ENCODE assay signal across 8 cellular contexts in genomic region chr19:46600393-46601317, GRCh38. TPM values are rescaled to one million over a fixed set of nuclear protein-coding genes. Genes with fewer than 3 reads are reported as not detected.
DNase-seq lines count a peak whose midpoint lies in the region; TF ChIP-seq lines count a peak whose summit lies in the region.

No MANE protein-coding gene starts in this region.

- peaks cover 52% of the 10 kb centered on the region for H3K4me1 Mint-ChIP-seq in activated naive CD4-positive, alpha-beta T cell treated with anti-CD3 and anti-CD28 coated beads, Interleukin-2, amount 50 U/mL, for 24 hours

- peak overlapping the region; percentile 98 for H3K27ac ChIP-seq in temporal lobe (ENCODE audit: low read depth, low read length)

- peak; percentile 96 for DNase-seq in GM04504 (ENCODE audit: low read depth)
- peak; percentile 93 for DNase-seq in HFF-Myc (ENCODE audit: extremely low read depth, low read depth)
- peak; percentile 98 for DNase-seq in MV-4-11 (lab: John Stamatoyannopoulos, UW)
- peak; percentile 94 for DNase-seq in SK-N-DZ (ENCODE audit: low spot score)
- peak; percentile 97 for DNase-seq in glomerular visceral epithelial cell (ENCODE audit: extremely low spot score)
- DNase-seq in occipital lobe (lab: John Stamatoyannopoulos, UW), result peak; percentile 93

- H3K27me3 Mint-ChIP-seq in activated naive CD4-positive, alpha-beta T cell treated with anti-CD3 and anti-CD28 coated beads, Interleukin-2, amount 50 U/mL, for 24 hours, result no peaks in the 10 kb centered on the region

- H3K4me3 ChIP-seq in HFF-Myc (replicated peaks; ENCODE audit: low read depth, low read length), result peak overlapping the region; percentile 100

- peaks cover 8% of the 10 kb centered on the region for H3K9me3 Mint-ChIP-seq in activated naive CD4-positive, alpha-beta T cell treated with anti-CD3 and anti-CD28 coated beads, Interleukin-2, amount 50 U/mL, for 24 hours

- TF ChIP-seq CTCF in HFF-Myc (IDR thresholded peaks at IDR 0.05; ENCODE audit: low read depth, low read length, missing control alignments), result no peak

- peaks cover 2% of the 10 kb centered on the region for H3K36me3 Mint-ChIP-seq in activated naive CD4-positive, alpha-beta T cell treated with anti-CD3 and anti-CD28 coated beads, Interleukin-2, amount 50 U/mL, for 24 hours

- peak overlapping the region; percentile 97 for H3K4me3 Mint-ChIP-seq in activated naive CD4-positive, alpha-beta T cell treated with anti-CD3 and anti-CD28 coated beads, Interleukin-2, amount 50 U/mL, for 24 hours

- peak overlapping the region; percentile 100 for H3K27ac Mint-ChIP-seq in activated naive CD4-positive, alpha-beta T cell treated with anti-CD3 and anti-CD28 coated beads, Interleukin-2, amount 50 U/mL, for 24 hours

RNA-seq across cellular contexts. Expression of gene CALM3, which starts 0.5 kb away (rescaled TPM):
- polyA plus RNA-seq in SK-N-DZ (2014; cell fraction: cytosol; rRNA removed), result 185 and 254 TPM in 2 replicates
- polyA plus RNA-seq in SK-N-DZ (2014; cell fraction: nucleus; rRNA removed), result 86.7 and 103 TPM in 2 replicates
- total RNA-seq in occipital lobe, result 224 TPM
- 257 TPM for total RNA-seq in temporal lobe

RNA-seq across cellular contexts. Expression of gene PTGIR, which starts 24.2 kb away (rescaled TPM):
- polyA plus RNA-seq in SK-N-DZ (2014; cell fraction: cytosol; rRNA removed), result 0.15 and 0.72 TPM in 2 replicates
- 0.50 and 0.57 TPM in 2 replicates for polyA plus RNA-seq in SK-N-DZ (2014; cell fraction: nucleus; rRNA removed)
- total RNA-seq in occipital lobe (not detected), temporal lobe (0.25 TPM)

RNA-seq across cellular contexts. Expression of gene GNG8, which starts 35.3 kb away (rescaled TPM):
- polyA plus RNA-seq in SK-N-DZ (2014; cell fraction: cytosol; rRNA removed), result not detected in 2 replicates
- polyA plus RNA-seq in SK-N-DZ (2014; cell fraction: nucleus; rRNA removed), result not detected in 2 replicates
- total RNA-seq in occipital lobe, result not detected
- not detected for total RNA-seq in temporal lobe

Comparison
In these comparisons a context has a peak if more than half of its experiments do, and no peak if none do; other contexts are left out.
1. Peak in every context shown above with its lines: DNase-seq, H3K4me3 ChIP-seq and H3K27ac ChIP-seq.
2. RNA of gene GNG8, which starts 35.3 kb away (total RNA-seq): not detected in temporal lobe (single experiment); not detected in occipital lobe (single experiment); every median in the first group is over 10 times any median in the second.